In genomic region chr20:47610247-47610944, GRCh38 we compare ENCODE assay signal across 8 cellular contexts.
DNase-seq lines count a peak whose midpoint lies in the region; ATAC-seq and TF ChIP-seq lines count a peak whose summit lies in the region.

No MANE protein-coding gene starts in this region.

- POLR2A ChIA-PET in CD4-positive, alpha-beta T cell (lab: Charles Lee), result interaction anchor here (1.0 to 1.8 kb wide), 3 partner anchors 9 to 117 kb away, joined by 3 to 8 read pairs (median 4); no protein-coding TSS in a partner anchor

- peaks cover 16% of the 10 kb centered on the region for H3K36me3 Mint-ChIP-seq in CD4-positive, alpha-beta T cell (ENCODE audit: low read depth)
- peaks cover 2% of the 10 kb centered on the region for H3K36me3 Mint-ChIP-seq in T-helper 17 cell (ENCODE audit: low read depth)
- H3K36me3 Mint-ChIP-seq in memory B cell, result peaks cover 25% of the 10 kb centered on the region

- intact Hi-C loops in CD4-positive, alpha-beta T cell (cut with DNase I, micrococcal nuclease), result no loop called here
- intact Hi-C loops in posterior cingulate gyrus (cut with DNase I), result no loop called here

- no peaks in the 10 kb centered on the region for H3K27me3 ChIP-seq in CD4-positive, alpha-beta T cell (ENCODE audit: control insufficient read depth, insufficient read depth, low read length)

- CTCF ChIA-PET in CD4-positive, alpha-beta T cell (lab: Charles Lee), result interaction anchor here (1.1 to 4.2 kb wide), 8 partner anchors 10 to 226 kb away, joined by 3 to 22 read pairs (median 4); partner anchors contain the start of gene NCOA3

- no peaks in the 10 kb centered on the region for H3K27me3 Mint-ChIP-seq in CD4-positive, alpha-beta T cell
- H3K27me3 Mint-ChIP-seq in T-helper 17 cell (no peaks in the 10 kb centered on the region), memory B cell (no peaks in the 10 kb centered on the region)

- H3K27ac Mint-ChIP-seq in CD4-positive, alpha-beta T cell, result peak overlapping the region; percentile 81
- peak overlapping the region; percentile 96 for H3K27ac Mint-ChIP-seq in T-helper 17 cell
- peak overlapping the region; percentile 97 for H3K27ac Mint-ChIP-seq in memory B cell

- H3K9me3 ChIP-seq in CD4-positive, alpha-beta T cell (ENCODE audit: control insufficient read depth, low read length), result no peaks in the 10 kb centered on the region
- H3K9me3 ChIP-seq in T-helper 17 cell (ENCODE audit: control insufficient read depth, low read length, poor library complexity, severe bottlenecking), result no peaks in the 10 kb centered on the region

- peak; percentile 89 for ATAC-seq in CD4-positive, alpha-beta T cell (ENCODE audit: poor library complexity)
- ATAC-seq in HG02885 (IDR thresholded peaks at IDR 0.05; ENCODE audit: poor library complexity, unreplicated experiment), result peak; percentile 52
- ATAC-seq in T-helper 17 cell, result peak; percentile 92
- peak; percentile 86 for ATAC-seq in memory B cell (ENCODE audit: low read depth)

- peak in 9 of 10 experiments; percentile 31 to 61 (median 43) for DNase-seq in CD4-positive, alpha-beta T cell
- DNase-seq in T-helper 17 cell (peak in 1 of 3 donors; percentile 18), amniotic stem cell (lab: John Stamatoyannopoulos, UW) (peak; percentile 80), memory B cell (ENCODE audit: low spot score in 2 of 2) (no peak), posterior cingulate gyrus (no peak), RPMI8226 (no peak)
- DNase-seq in stimulated activated CD8-positive, alpha-beta memory T cell treated with anti-CD3 and anti-CD28 coated beads, Interleukin-7, amount 100 ng/mL, for 4 hours (ENCODE audit: low read depth in 2 of 2), result peak; percentile 70 to 88

- no peaks in the 10 kb centered on the region for H3K9me3 Mint-ChIP-seq in CD4-positive, alpha-beta T cell
- no peaks in the 10 kb centered on the region for H3K9me3 Mint-ChIP-seq in memory B cell

- peak overlapping the region; percentile 22 for H3K4me3 Mint-ChIP-seq in CD4-positive, alpha-beta T cell
- H3K4me3 Mint-ChIP-seq in T-helper 17 cell, result peak overlapping the region; percentile 36
- peak overlapping the region; percentile 3 for H3K4me3 Mint-ChIP-seq in memory B cell

- peaks cover 72% of the 10 kb centered on the region for H3K4me1 Mint-ChIP-seq in CD4-positive, alpha-beta T cell (ENCODE audit: low read depth)
- H3K4me1 Mint-ChIP-seq in T-helper 17 cell (peaks cover 29% of the 10 kb centered on the region), memory B cell (peaks cover 53% of the 10 kb centered on the region)

- peak overlapping the region; percentile 65 for H3K27ac ChIP-seq in CD4-positive, alpha-beta T cell (ENCODE audit: low read depth, low read length)

- TF ChIP-seq CTCF in CD4-positive, alpha-beta T cell (IDR thresholded peaks at IDR 0.05), result no peak

Comparison
In these comparisons a context has a peak if more than half of its experiments do, and no peak if none do; other contexts are left out.
1. DNase-seq: peak in CD4-positive, alpha-beta T cell (9 of 10), amniotic stem cell (single experiment) and stimulated activated CD8-positive, alpha-beta memory T cell treated with anti-CD3 and anti-CD28 coated beads, Interleukin-7, amount 100 ng/mL, for 4 hours (2 of 2); none in memory B cell (0 of 2), posterior cingulate gyrus (0 of 10) and RPMI8226 (single experiment).
2. Peak in every context shown above with its lines, with median percentiles within 50 percentile points of each other: ATAC-seq, H3K27ac Mint-ChIP-seq and H3K4me3 Mint-ChIP-seq.